14 cellular contexts compared by ENCODE assay signal in genomic region chr1:14083706-14084105, GRCh38.
DNase-seq lines count a peak whose midpoint lies in the region; ATAC-seq, FAIRE-seq and TF ChIP-seq lines count a peak whose summit lies in the region.
"Had no signal": no experiment of that assay in that cellular context is flagged by ENCODE, and none has a peak within 500 bp of the region (broad histone marks: within the 10 kb centered on the region; RNA-seq: fewer than 3 reads in every experiment).

No MANE protein-coding gene starts in this region.

- H3K9me3 ChIP-seq in effector memory CD4-positive, alpha-beta T cell (ENCODE audit: control insufficient read depth, low read length), result no peaks in the 10 kb centered on the region

- H3K36me3 ChIP-seq in bronchial epithelial cell (ENCODE audit: control insufficient read depth, insufficient read depth, low read length), result no peaks in the 10 kb centered on the region
- H3K36me3 ChIP-seq in effector memory CD4-positive, alpha-beta T cell (ENCODE audit: control insufficient read depth, insufficient read depth, low read length), result no peaks in the 10 kb centered on the region

- no peak for ATAC-seq in GM18909 (IDR thresholded peaks at IDR 0.05; ENCODE audit: poor library complexity, unreplicated experiment)
- ATAC-seq in HG02840 (IDR thresholded peaks at IDR 0.05; ENCODE audit: low FRiP score, unreplicated experiment), result no peak
- ATAC-seq: HCT116 had no signal

- TF ChIP-seq CTCF in bronchial epithelial cell (IDR thresholded peaks at IDR 0.05; ENCODE audit: insufficient read depth, low read length, severe bottlenecking) (no peak), fibroblast of villous mesenchyme (IDR thresholded peaks at IDR 0.05; ENCODE audit: insufficient read depth, low read depth, low read length) (no peak)

- FAIRE-seq in bronchial epithelial cell (lab: Jason Lieb, UNC), result no peak
- FAIRE-seq: A204.1, D721Med, H54 had no signal

- no peak overlapping the region for H3K27ac ChIP-seq in effector memory CD4-positive, alpha-beta T cell (ENCODE audit: insufficient read depth, low read length, poor library complexity, severe bottlenecking)

- no peak overlapping the region for H3K4me3 ChIP-seq in bronchial epithelial cell (ENCODE audit: low read depth, low read length)
- no peak overlapping the region for H3K4me3 ChIP-seq in fibroblast of villous mesenchyme (ENCODE audit: low read depth, low read length)
- no peak overlapping the region for H3K4me3 ChIP-seq in effector memory CD4-positive, alpha-beta T cell (ENCODE audit: insufficient read depth, low read depth, low read length, poor library complexity, severe bottlenecking)

- H3K4me1 ChIP-seq in effector memory CD4-positive, alpha-beta T cell (ENCODE audit: control insufficient read depth, insufficient read depth, low read length, poor library complexity, severe bottlenecking), result no peaks in the 10 kb centered on the region

- DNase-seq in DMS 273 treated with DMSO at 0.1 percent for 48 hours (lab: John Stamatoyannopoulos, UW), result peak; percentile 82
- DNase-seq in NCI-H524 treated with DMSO at 0.1 percent for 48 hours (lab: John Stamatoyannopoulos, UW), result peak; percentile 5
- DNase-seq in bronchial epithelial cell (ENCODE audit: low read depth), result peak; percentile 40
- peak; percentile 14 for DNase-seq in fibroblast of villous mesenchyme (ENCODE audit: low read depth)
- no peak for DNase-seq in effector memory CD4-positive, alpha-beta T cell
- DNase-seq: C1 segment of cervical spinal cord; CD4-positive, alpha-beta memory T cell; COR-L47 had no signal

- no peaks in the 10 kb centered on the region for H3K27me3 ChIP-seq in bronchial epithelial cell (ENCODE audit: control insufficient read depth, insufficient read depth, low read length)
- H3K27me3 ChIP-seq in effector memory CD4-positive, alpha-beta T cell (replicated peaks; ENCODE audit: control insufficient read depth, insufficient read depth, low read length, poor library complexity, severe bottlenecking), result no peaks in the 10 kb centered on the region

Comparison
In these comparisons a context has a peak if more than half of its experiments do, and no peak if none do; other contexts are left out.
1. DNase-seq: peak in DMS 273 treated with DMSO at 0.1 percent for 48 hours (single experiment), NCI-H524 treated with DMSO at 0.1 percent for 48 hours (single experiment), bronchial epithelial cell (single experiment) and fibroblast of villous mesenchyme (single experiment); none in effector memory CD4-positive, alpha-beta T cell (0 of 3).